ENCODE assay signal across 25 cellular contexts in genomic region chr21:34906401-34906800, GRCh38.
"Had no signal": no experiment of that assay in that cellular context is flagged by ENCODE, and none has a peak within 500 bp of the region (broad histone marks: within the 10 kb centered on the region; RNA-seq: fewer than 3 reads in every experiment).

No MANE protein-coding gene starts in this region.

- H3K9me3 Mint-ChIP-seq: activated CD4-positive, alpha-beta T cell treated with anti-CD3 and anti-CD28 coated beads, Interleukin-2, amount 10 ng/mL, durations not matched to agents 7 days and 5 days; activated CD8-positive, alpha-beta T cell treated with anti-CD3 and anti-CD28 coated beads for 36 hours; activated naive CD8-positive, alpha-beta T cell treated with anti-CD3 and anti-CD28 coated beads, Interleukin-2, amount 50 U/mL, for 24 hours; mesothelial cell of epicardium; nephron progenitor cell; stimulated activated naive CD8-positive, alpha-beta T cell treated with anti-CD3 and anti-CD28 coated beads, Interleukin-15, amount 100 ng/mL, for 72 hours had no signal

- H2AFZ ChIP-seq: parathyroid adenoma had no signal

- H3K27me3 ChIP-seq: suprapubic skin, transverse colon had no signal

- H3K36me3 ChIP-seq: esophagus squamous epithelium, gastroesophageal sphincter, heart left ventricle, suprapubic skin, transverse colon, WERI-Rb-1 had no signal

- H3K27me3 Mint-ChIP-seq: activated CD4-positive, alpha-beta T cell treated with anti-CD3 and anti-CD28 coated beads, Interleukin-2, amount 10 ng/mL, durations not matched to agents 7 days and 5 days; activated CD8-positive, alpha-beta memory T cell treated with anti-CD3 and anti-CD28 coated beads, Interleukin-2, amount 10 ng/mL, durations not matched to agents 7 days and 5 days; activated CD8-positive, alpha-beta T cell treated with anti-CD3 and anti-CD28 coated beads for 36 hours; activated naive CD8-positive, alpha-beta T cell treated with anti-CD3 and anti-CD28 coated beads, Interleukin-2, amount 50 U/mL, for 24 hours; stimulated activated naive CD8-positive, alpha-beta T cell treated with anti-CD3 and anti-CD28 coated beads, Interleukin-15, amount 100 ng/mL, for 72 hours had no signal

- H3K9ac ChIP-seq: parathyroid adenoma had no signal

- H3K4me1 ChIP-seq: esophagus squamous epithelium, gastroesophageal sphincter, parathyroid adenoma had no signal

- H3K27ac ChIP-seq: coronary artery, esophagus squamous epithelium, gastroesophageal sphincter, heart left ventricle, parathyroid adenoma, suprapubic skin, transverse colon, WERI-Rb-1 had no signal

- H3K4me1 Mint-ChIP-seq: nephron progenitor cell had no signal

- H3K9me3 ChIP-seq: esophagus squamous epithelium, gastroesophageal sphincter, heart left ventricle, suprapubic skin, transverse colon had no signal

- DNase-seq: activated CD4-positive, alpha-beta T cell treated with anti-CD3 and anti-CD28 coated beads, Interleukin-2, amount 10 ng/mL, durations not matched to agents 7 days and 5 days; activated CD4-positive, CD25-positive, alpha-beta regulatory T cell treated with anti-CD3 and anti-CD28 coated beads, Interleukin-2, amount 50 U/mL, for 72 hours; activated CD8-positive, alpha-beta memory T cell treated with anti-CD3 and anti-CD28 coated beads, Interleukin-2, amount 10 ng/mL, durations not matched to agents 7 days and 5 days; activated CD8-positive, alpha-beta T cell treated with anti-CD3 and anti-CD28 coated beads for 36 hours; activated gamma-delta T cell; activated naive CD4-positive, alpha-beta T cell treated with anti-CD3 and anti-CD28 coated beads, Interleukin-2, amount 50 U/mL, for 16 hours; activated naive CD8-positive, alpha-beta T cell treated with anti-CD3 and anti-CD28 coated beads, Interleukin-2, amount 50 U/mL, for 24 hours; activated T-cell treated with anti-CD3 and anti-CD28 coated beads for 4 hours; cerebellar nuclear complex; esophagus squamous epithelium; heart left ventricle; islet precursor cell; nephron progenitor cell; nucleus accumbens; right cardiac atrium; stimulated activated CD4-positive, alpha-beta T cell treated with anti-CD3 and anti-CD28 coated beads, Interleukin-12 subunit alpha, Interleukin-12 subunit beta, amount 100 ng/mL, for 4 hours; stimulated activated naive CD8-positive, alpha-beta T cell treated with anti-CD3 and anti-CD28 coated beads, Interleukin-15, amount 100 ng/mL, for 72 hours; transverse colon; WERI-Rb-1 had no signal

- H3K79me2 ChIP-seq: parathyroid adenoma had no signal

- H3K36me3 Mint-ChIP-seq: activated CD8-positive, alpha-beta memory T cell treated with anti-CD3 and anti-CD28 coated beads, Interleukin-2, amount 10 ng/mL, durations not matched to agents 7 days and 5 days; mesothelial cell of epicardium had no signal

- H3K4me3 ChIP-seq: coronary artery, esophagus squamous epithelium, gastroesophageal sphincter, heart left ventricle, lung, suprapubic skin, transverse colon had no signal

- H3K4me3 Mint-ChIP-seq: activated CD4-positive, alpha-beta T cell treated with anti-CD3 and anti-CD28 coated beads, Interleukin-2, amount 10 ng/mL, durations not matched to agents 7 days and 5 days; activated CD8-positive, alpha-beta memory T cell treated with anti-CD3 and anti-CD28 coated beads, Interleukin-2, amount 10 ng/mL, durations not matched to agents 7 days and 5 days; activated CD8-positive, alpha-beta T cell treated with anti-CD3 and anti-CD28 coated beads for 36 hours; activated naive CD8-positive, alpha-beta T cell treated with anti-CD3 and anti-CD28 coated beads, Interleukin-2, amount 50 U/mL, for 24 hours; mesothelial cell of epicardium; nephron progenitor cell; stimulated activated naive CD8-positive, alpha-beta T cell treated with anti-CD3 and anti-CD28 coated beads, Interleukin-15, amount 100 ng/mL, for 72 hours had no signal

- H3K27ac Mint-ChIP-seq: activated CD4-positive, alpha-beta T cell treated with anti-CD3 and anti-CD28 coated beads, Interleukin-2, amount 10 ng/mL, durations not matched to agents 7 days and 5 days; activated CD8-positive, alpha-beta memory T cell treated with anti-CD3 and anti-CD28 coated beads, Interleukin-2, amount 10 ng/mL, durations not matched to agents 7 days and 5 days; activated CD8-positive, alpha-beta T cell treated with anti-CD3 and anti-CD28 coated beads for 36 hours; activated naive CD8-positive, alpha-beta T cell treated with anti-CD3 and anti-CD28 coated beads, Interleukin-2, amount 50 U/mL, for 24 hours; mesothelial cell of epicardium; nephron progenitor cell had no signal

- ATAC-seq: activated CD8-positive, alpha-beta memory T cell treated with anti-CD3 and anti-CD28 coated beads, Interleukin-2, amount 10 ng/mL, durations not matched to agents 7 days and 5 days; activated CD8-positive, alpha-beta T cell treated with anti-CD3 and anti-CD28 coated beads for 36 hours; activated naive CD8-positive, alpha-beta T cell treated with anti-CD3 and anti-CD28 coated beads, Interleukin-2, amount 50 U/mL, for 24 hours; gastroesophageal sphincter; heart left ventricle; right cardiac atrium; stimulated activated naive CD8-positive, alpha-beta T cell treated with anti-CD3 and anti-CD28 coated beads, Interleukin-15, amount 100 ng/mL, for 72 hours had no signal
